In genomic region chr2:168132389-168132788, GRCh38 we compare ENCODE assay signal across 22 cellular contexts.
"Had no signal": no experiment of that assay in that cellular context is flagged by ENCODE, and none has a peak within 500 bp of the region (broad histone marks: within the 10 kb centered on the region; RNA-seq: fewer than 3 reads in every experiment).

No MANE protein-coding gene starts in this region.

- H3K27me3 Mint-ChIP-seq: naive thymus-derived CD8-positive, alpha-beta T cell; stimulated activated naive B cell treated with anti-CD40 and anti-IgM and Interleukin-4, amounts not matched to agents 10 μg/mL and 1 μg/mL and 100 μg/mL, for 72 hours had no signal

- ATAC-seq: mucosa of descending colon; naive thymus-derived CD8-positive, alpha-beta T cell; psoas muscle; right lobe of liver; stimulated activated naive B cell treated with anti-CD40 and anti-IgM and Interleukin-4, amounts not matched to agents 10 μg/mL and 1 μg/mL and 100 μg/mL, for 72 hours; stimulated activated naive CD8-positive, alpha-beta T cell treated with anti-CD3 and anti-CD28 coated beads, Interleukin-15, Interleukin-2, amounts not matched to agents 100 U/mL and 50 U/mL, for 24 hours; upper lobe of right lung had no signal

- H3K9me3 Mint-ChIP-seq: naive thymus-derived CD8-positive, alpha-beta T cell; nephron; neural progenitor cell; stimulated activated naive B cell treated with anti-CD40 and anti-IgM and Interleukin-4, amounts not matched to agents 10 μg/mL and 1 μg/mL and 100 μg/mL, for 72 hours had no signal

- H3K4me3 Mint-ChIP-seq: naive thymus-derived CD8-positive, alpha-beta T cell; nephron; neural progenitor cell; stimulated activated naive B cell treated with anti-CD40 and anti-IgM and Interleukin-4, amounts not matched to agents 10 μg/mL and 1 μg/mL and 100 μg/mL, for 72 hours had no signal

- H3K27ac Mint-ChIP-seq: stimulated activated naive B cell treated with anti-CD40 and anti-IgM and Interleukin-4, amounts not matched to agents 10 μg/mL and 1 μg/mL and 100 μg/mL, for 72 hours had no signal

- DNase-seq: islet precursor cell; left ventricle myocardium inferior; mesendoderm; midbrain; mucosa of descending colon; naive thymus-derived CD8-positive, alpha-beta T cell; occipital lobe; psoas muscle; right lobe of liver; stimulated activated CD4-positive, alpha-beta T cell treated with anti-CD3 and anti-CD28 coated beads, Interleukin-1b, Interleukin-23, amount 100 ng/mL, for 48 hours; stimulated activated CD4-positive, alpha-beta T cell treated with anti-CD3 and anti-CD28 coated beads, Interleukin-2, amount 100 ng/mL, for 48 hours; stimulated activated CD4-positive, alpha-beta T cell treated with anti-CD3 and anti-CD28 coated beads, Interleukin-4, amount 100 ng/mL, for 4 hours; stimulated activated CD8-positive, alpha-beta memory T cell treated with anti-CD3 and anti-CD28 coated beads, Interleukin-4, amount 100 ng/mL, for 48 hours; stimulated activated naive B cell treated with anti-CD40 and anti-IgM and Interleukin-4, amounts not matched to agents 10 μg/mL and 1 μg/mL and 100 μg/mL, for 72 hours; stimulated activated naive CD8-positive, alpha-beta T cell treated with anti-CD3 and anti-CD28 coated beads, Interleukin-15, Interleukin-2, amounts not matched to agents 100 U/mL and 50 U/mL, for 24 hours; stomach; testis; thyroid gland; transverse colon; upper lobe of right lung had no signal
